Comparison of ENCODE assay signal across 16 cellular contexts in genomic region chr4:141238196-141238595, GRCh38.
"Had no signal": no experiment of that assay in that cellular context is flagged by ENCODE, and none has a peak within 500 bp of the region (broad histone marks: within the 10 kb centered on the region; RNA-seq: fewer than 3 reads in every experiment).

No MANE protein-coding gene starts in this region.

- DNase-seq: dermis blood vessel endothelial cell; esophagus squamous epithelium; foreskin melanocyte; heart left ventricle; hippocampal formation; left colon; left ventricle myocardium superior; mesenchymal stem cell; midbrain; occipital lobe; pancreas; right cardiac atrium; stimulated activated CD4-positive, alpha-beta T cell treated with anti-CD3 and anti-CD28 coated beads, Interleukin-2, amount 100 ng/mL, for 48 hours; stimulated activated naive CD4-positive, alpha-beta T cell treated with Interleukin-2 at 50 U/mL for 16 hours had no signal

- H3K4me3 ChIP-seq: esophagus squamous epithelium, heart left ventricle, lung, pancreas, smooth muscle cell had no signal
